10 cellular contexts compared by ENCODE assay signal in the genomic region with DNA sequence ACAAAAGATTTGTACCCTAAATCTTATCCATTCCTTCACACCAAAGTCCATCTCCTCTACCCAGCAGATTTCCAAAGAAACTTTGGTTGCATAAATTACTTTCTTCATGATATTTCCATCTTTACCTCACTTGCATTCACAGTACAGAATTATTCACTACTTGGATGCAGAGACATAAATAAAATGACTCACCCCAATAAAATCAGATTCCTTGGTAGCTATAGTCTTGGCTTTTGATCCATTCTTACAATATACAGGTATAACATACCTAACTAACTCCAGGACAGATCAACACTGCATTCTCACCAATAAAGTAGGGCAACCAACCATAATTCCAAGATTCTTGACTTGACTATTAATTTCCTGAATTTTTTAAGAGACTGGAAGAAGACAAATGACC.
"Had no signal": no experiment of that assay in that cellular context is flagged by ENCODE, and none has a peak within 500 bp of the region (broad histone marks: within the 10 kb centered on the region; RNA-seq: fewer than 3 reads in every experiment).

No MANE protein-coding gene starts in this region.

- H3K27ac Mint-ChIP-seq: GM23338, HFFc6 had no signal

- H2AFZ ChIP-seq: GM23338 had no signal

- DNase-seq: GOT3, H7, H9, HCEC 1CT, HFFc6 had no signal

- H3K4me3 Mint-ChIP-seq: GM23338, H9, HFFc6 had no signal

- ATAC-seq: GM23338, HCT116 had no signal

- H3K9me3 ChIP-seq: HAP-1 had no signal

- H3K36me3 ChIP-seq: HAP-1 had no signal

- FAIRE-seq: H1, H54 had no signal

- H3K4me1 ChIP-seq: HAP-1 had no signal

- H3K9me3 Mint-ChIP-seq: GM23338, H9, HFFc6 had no signal

- H3K4me3 ChIP-seq: GM23338, HAP-1 had no signal

- H3K4me2 ChIP-seq: GM23338 had no signal
